In the genomic region with DNA sequence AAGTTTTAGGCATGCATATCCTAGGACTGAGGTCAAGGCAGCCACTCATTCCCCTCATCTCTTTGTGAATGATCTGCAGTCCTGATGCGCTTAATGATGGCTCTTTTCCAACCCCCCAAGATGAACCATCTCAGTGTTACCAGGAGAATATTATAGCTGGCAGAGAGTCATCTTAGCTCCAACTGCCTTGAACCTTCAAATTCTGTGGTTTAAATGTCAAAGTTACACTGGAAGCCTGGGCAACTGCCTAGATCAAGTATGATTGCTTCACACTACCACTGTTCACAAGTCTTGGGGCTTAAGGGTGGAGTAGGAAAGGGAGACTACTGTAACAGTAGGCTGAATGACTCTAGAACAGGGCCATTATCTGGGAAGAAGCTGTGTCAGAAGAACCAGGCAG, we compare ENCODE assay signal across 21 cellular contexts. TPM values are rescaled to one million over a fixed set of nuclear protein-coding genes. Genes with fewer than 3 reads are reported as not detected.
"Had no signal": no experiment of that assay in that cellular context is flagged by ENCODE, and none has a peak within 500 bp of the region (broad histone marks: within the 10 kb centered on the region; RNA-seq: fewer than 3 reads in every experiment).

No MANE protein-coding gene starts in this region.

- H3K4me1 ChIP-seq: colonic mucosa, pancreas had no signal

- H3K36me3 ChIP-seq: colonic mucosa had no signal

- ATAC-seq: activated CD4-positive, CD25-positive, alpha-beta regulatory T cell treated with anti-CD3 and anti-CD28 coated beads, Interleukin-2, amount 50 U/mL, for 24 hours; activated CD8-positive, alpha-beta memory T cell treated with anti-CD3 and anti-CD28 coated beads, Interleukin-2, amount 10 ng/mL, durations not matched to agents 7 days and 5 days; lower lobe of right lung; pancreas; stimulated activated memory B cell treated with anti-CD40 and anti-IgM and Interleukin-4, amounts not matched to agents 10 μg/mL and 1 μg/mL and 100 μg/mL, for 72 hours had no signal

- H3K27me3 ChIP-seq: cardiac muscle cell, colonic mucosa, hepatocyte, pancreas had no signal

- H3K27ac ChIP-seq: cardiac muscle cell, colonic mucosa, hepatocyte, lower lobe of right lung, pancreas had no signal

- H3K9me3 ChIP-seq: colonic mucosa, lower lobe of right lung, pancreas had no signal

- H3K36me3 Mint-ChIP-seq: activated CD8-positive, alpha-beta memory T cell treated with anti-CD3 and anti-CD28 coated beads, Interleukin-2, amount 10 ng/mL, durations not matched to agents 7 days and 5 days; activated naive CD4-positive, alpha-beta T cell treated with anti-CD3 and anti-CD28 coated beads, Interleukin-2, amount 50 U/mL, for 24 hours; naive B cell; stimulated activated memory B cell treated with anti-CD40 and anti-IgM and Interleukin-4, amounts not matched to agents 10 μg/mL and 1 μg/mL and 100 μg/mL, for 72 hours had no signal

- H3K27ac Mint-ChIP-seq: activated CD8-positive, alpha-beta memory T cell treated with anti-CD3 and anti-CD28 coated beads, Interleukin-2, amount 10 ng/mL, durations not matched to agents 7 days and 5 days; activated naive CD4-positive, alpha-beta T cell treated with anti-CD3 and anti-CD28 coated beads, Interleukin-2, amount 50 U/mL, for 24 hours; activated T-cell treated with anti-CD3 and anti-CD28 coated beads, Interleukin-2, amount 50 U/mL, for 24 hours; mesothelial cell of epicardium; stimulated activated memory B cell treated with anti-CD40 and anti-IgM and Interleukin-4, amounts not matched to agents 10 μg/mL and 1 μg/mL and 100 μg/mL, for 72 hours; type B pancreatic cell had no signal

- H3K4me3 Mint-ChIP-seq: activated CD8-positive, alpha-beta memory T cell treated with anti-CD3 and anti-CD28 coated beads, Interleukin-2, amount 10 ng/mL, durations not matched to agents 7 days and 5 days; activated naive CD4-positive, alpha-beta T cell treated with anti-CD3 and anti-CD28 coated beads, Interleukin-2, amount 50 U/mL, for 24 hours; activated T-cell treated with anti-CD3 and anti-CD28 coated beads, Interleukin-2, amount 50 U/mL, for 24 hours; mesothelial cell of epicardium; naive B cell; stimulated activated memory B cell treated with anti-CD40 and anti-IgM and Interleukin-4, amounts not matched to agents 10 μg/mL and 1 μg/mL and 100 μg/mL, for 72 hours; type B pancreatic cell had no signal

- H3K4me1 Mint-ChIP-seq: activated CD8-positive, alpha-beta memory T cell treated with anti-CD3 and anti-CD28 coated beads, Interleukin-2, amount 10 ng/mL, durations not matched to agents 7 days and 5 days; activated naive CD4-positive, alpha-beta T cell treated with anti-CD3 and anti-CD28 coated beads, Interleukin-2, amount 50 U/mL, for 24 hours; naive B cell; stimulated activated memory B cell treated with anti-CD40 and anti-IgM and Interleukin-4, amounts not matched to agents 10 μg/mL and 1 μg/mL and 100 μg/mL, for 72 hours had no signal

- DNase-seq: activated CD8-positive, alpha-beta memory T cell treated with anti-CD3 and anti-CD28 coated beads, Interleukin-2, amount 10 ng/mL, durations not matched to agents 7 days and 5 days; activated effector memory CD4-positive, alpha-beta T cell treated with Interleukin-2 at 50 U/mL for 16 hours; activated T-cell treated with anti-CD3 and anti-CD28 coated beads, Interleukin-2, amount 50 U/mL, for 24 hours; aorta; colonic mucosa; effector CD4-positive, alpha-beta T cell; kidney glomerular epithelial cell; lower lobe of right lung; naive B cell; pancreas; retina had no signal

- H3K27me3 Mint-ChIP-seq: activated naive CD4-positive, alpha-beta T cell treated with anti-CD3 and anti-CD28 coated beads, Interleukin-2, amount 50 U/mL, for 24 hours; activated T-cell treated with anti-CD3 and anti-CD28 coated beads, Interleukin-2, amount 50 U/mL, for 24 hours; type B pancreatic cell had no signal

- H3K4me3 ChIP-seq: cardiac muscle cell, colonic mucosa, hepatocyte, lower lobe of right lung, pancreas, smooth muscle cell had no signal

RNA-seq across cellular contexts. Expression of a gene that starts 8.0 kb away (rescaled TPM):
- total RNA-seq: activated CD8-positive, alpha-beta memory T cell treated with anti-CD3 and anti-CD28 coated beads, Interleukin-2, amount 10 ng/mL, durations not matched to agents 7 days and 5 days; aorta; cardiac muscle cell; colonic mucosa; endothelial cell of umbilical vein; mesothelial cell of epicardium; smooth muscle cell; T-helper 1 cell treated with Interleukin-12 subunit alpha and Interleukin-12 subunit beta and Interleukin-4 antibody, amounts not matched to agents 30 ng/mL and 1 ng/mL, for 36 hours had no signal
